ENCODE assay signal across 8 cellular contexts in genomic region chr9:105299190-105299854, GRCh38. TPM values are rescaled to one million over a fixed set of nuclear protein-coding genes. Genes with fewer than 3 reads are reported as not detected.
A peak's percentile ranks its signal among the peaks of the same experiment; 100 is the strongest.
DNase-seq lines count a peak whose midpoint lies in the region; ATAC-seq, FAIRE-seq and TF ChIP-seq lines count a peak whose summit lies in the region.

No MANE protein-coding gene starts in this region.

- POLR2A ChIA-PET in RWPE1 (lab: Yijun Ruan, JAX; ENCODE audit: low non-redundant PET) = no interaction called here

- ATAC-seq in GM21825 (IDR thresholded peaks at IDR 0.05; ENCODE audit: unreplicated experiment) (peak; percentile 57), HG03457 (IDR thresholded peaks at IDR 0.05; ENCODE audit: unreplicated experiment) (no peak), GM21447 (IDR thresholded peaks at IDR 0.05; ENCODE audit: unreplicated experiment) (no peak), HG03432 (IDR thresholded peaks at IDR 0.05; ENCODE audit: unreplicated experiment) (no peak)

- TF ChIP-seq CTCF in RWPE1 (conservative IDR thresholded peaks at IDR 0.05; ENCODE audit: low read depth) = no peak
- no peak for TF ChIP-seq CTCF in fibroblast of lung (conservative IDR thresholded peaks at IDR 0.05 in 1 of 2, IDR thresholded peaks at IDR 0.05 in 1 of 2; ENCODE audit: low read depth in 1 of 2, low read length in 2 of 2)

- H3K27ac ChIP-seq in RWPE1 (no peak overlapping the region), fibroblast of lung (ENCODE audit: insufficient read depth, low read length) (peak overlapping the region; percentile 57)

- no peak overlapping the region for H3K9ac ChIP-seq in fibroblast of lung (ENCODE audit: insufficient read depth, low read length)

- H3K4me3 ChIP-seq in fibroblast of lung (replicated peaks in 1 of 4; ENCODE audit: control extremely low read depth in 1 of 4, insufficient read depth in 1 of 4, low read depth in 3 of 4, low read length in 4 of 4) = no peak overlapping the region

- CTCF ChIA-PET in RWPE1 (lab: Yijun Ruan, JAX) = interaction anchor here (0.6 kb wide), 2 partner anchors 21 to 57 kb away, joined by 3 to 5 read pairs; no protein-coding TSS in a partner anchor

- no peaks in the 10 kb centered on the region for H3K79me2 ChIP-seq in fibroblast of lung (ENCODE audit: control insufficient read depth, insufficient read depth, low read length)

- H4K20me1 ChIP-seq in fibroblast of lung (ENCODE audit: control insufficient read depth, extremely low read depth, insufficient read depth, low read length) = no peaks in the 10 kb centered on the region

- peaks cover 8% of the 10 kb centered on the region for H3K4me1 ChIP-seq in fibroblast of lung (ENCODE audit: control insufficient read depth, extremely low read depth, insufficient read depth, low read length)

- no peaks in the 10 kb centered on the region for H3K36me3 ChIP-seq in fibroblast of lung (ENCODE audit: control insufficient read depth, insufficient read depth, low read length)

- H3K4me2 ChIP-seq in fibroblast of lung (ENCODE audit: extremely low read depth, insufficient read depth, low read length) = peak overlapping the region; percentile 38

- no peaks in the 10 kb centered on the region for H3K9me3 ChIP-seq in fibroblast of lung (ENCODE audit: control insufficient read depth, insufficient read depth, low read depth, low read length)

- DNase-seq in RWPE1 (ENCODE audit: low spot score) (peak; percentile 66), fibroblast of lung (ENCODE audit: low read depth in 2 of 2) (peak; percentile 95 to 98), renal cortical epithelial cell (ENCODE audit: low read depth) (peak; percentile 99), GM12892 (ENCODE audit: insufficient read length) (no peak)

- no peaks in the 10 kb centered on the region for H3K27me3 ChIP-seq in fibroblast of lung (ENCODE audit: control insufficient read depth, insufficient read depth, low read length)

- H2AFZ ChIP-seq in fibroblast of lung (ENCODE audit: low read length) = peak overlapping the region; percentile 17

- no peak for FAIRE-seq in GM12892 (lab: Jason Lieb, UNC)

- TF ChIP-seq POLR2A in GM12892 (IDR thresholded peaks at IDR 0.05; ENCODE audit: low read depth, low read length) = no peak

RNA-seq across cellular contexts. Expression of gene SLC44A1, which starts 54.9 kb away (rescaled TPM):
- total RNA-seq in fibroblast of lung = 36.2 and 54.2 TPM in 2 replicates
- 26.7 and 35.9 TPM in 2 replicates for polyA plus RNA-seq in fibroblast of lung
- 17.2 and 21.2 TPM in 2 replicates for polyA plus RNA-seq in fibroblast of lung (2012)
- polyA minus RNA-seq in fibroblast of lung (ENCODE audit: low replicate concordance) = 70.3 and 73.4 TPM in 2 replicates
- total RNA-seq in renal cortical epithelial cell = 59.6 and 90.4 TPM in 2 replicates
- polyA plus RNA-seq in GM12892 (2012; ENCODE audit: missing spikeins) = 8.7 TPM
